Comparison of ENCODE assay signal across 18 cellular contexts in the genomic region with DNA sequence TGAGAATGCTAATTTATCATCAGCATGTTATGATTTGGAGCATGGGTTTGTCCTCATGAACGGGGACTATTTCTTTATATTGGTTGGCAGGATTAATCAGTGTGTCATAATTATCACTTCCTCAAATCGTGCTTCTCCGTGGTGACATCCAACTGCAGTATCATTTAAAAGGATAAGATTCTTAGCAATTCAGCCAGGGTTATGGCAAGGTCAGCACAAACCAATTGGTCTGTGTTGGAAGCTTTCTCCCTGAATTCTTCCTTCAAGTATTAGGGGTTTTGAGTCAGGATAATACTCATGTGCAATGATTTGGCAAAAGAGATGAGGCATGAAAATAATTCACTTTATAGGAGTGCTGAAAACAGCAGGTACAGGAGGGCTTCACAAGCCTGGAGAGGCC.
"Had no signal": no experiment of that assay in that cellular context is flagged by ENCODE, and none has a peak within 500 bp of the region (broad histone marks: within the 10 kb centered on the region; RNA-seq: fewer than 3 reads in every experiment).

No MANE protein-coding gene starts in this region.

- H3K4me3 Mint-ChIP-seq: naive B cell; nephron; stimulated activated effector memory CD8-positive, alpha-beta T cell treated with anti-CD3 and anti-CD28 coated beads, Interleukin-12 subunit alpha, Interleukin-12 subunit beta, amount 100 ng/mL, for 72 hours had no signal

- H3K27me3 ChIP-seq: dorsolateral prefrontal cortex, hepatocyte, right lobe of liver, tibial artery, upper lobe of left lung, uterus had no signal

- H3K27me3 Mint-ChIP-seq: naive B cell had no signal

- DNase-seq: dorsolateral prefrontal cortex; effector CD8-positive, alpha-beta T cell; foreskin melanocyte; head of caudate nucleus; mesendoderm; naive B cell; psoas muscle; retina; right lobe of liver; stimulated activated CD4-positive, alpha-beta T cell treated with anti-CD3 and anti-CD28 coated beads, Interleukin-4, amount 100 ng/mL, for 1 hour; stimulated activated CD8-positive, alpha-beta memory T cell treated with anti-CD3 and anti-CD28 coated beads, Interleukin-4, amount 100 ng/mL, for 48 hours; stimulated activated naive CD8-positive, alpha-beta T cell treated with anti-CD3 and anti-CD28 coated beads, Interleukin-15, Interleukin-2, amounts not matched to agents 100 U/mL and 50 U/mL, for 24 hours; tibial artery; upper lobe of left lung; uterus had no signal

- H3K27ac ChIP-seq: dorsolateral prefrontal cortex, hepatocyte, psoas muscle, right lobe of liver, tibial artery, upper lobe of left lung, uterus had no signal

- H3K36me3 Mint-ChIP-seq: naive B cell; stimulated activated effector memory CD8-positive, alpha-beta T cell treated with anti-CD3 and anti-CD28 coated beads, Interleukin-12 subunit alpha, Interleukin-12 subunit beta, amount 100 ng/mL, for 72 hours had no signal

- ATAC-seq: psoas muscle; right lobe of liver; stimulated activated effector memory CD8-positive, alpha-beta T cell treated with anti-CD3 and anti-CD28 coated beads, Interleukin-12 subunit alpha, Interleukin-12 subunit beta, amount 100 ng/mL, for 72 hours; stimulated activated naive CD8-positive, alpha-beta T cell treated with anti-CD3 and anti-CD28 coated beads, Interleukin-15, Interleukin-2, amounts not matched to agents 100 U/mL and 50 U/mL, for 24 hours had no signal

- H3K9me3 Mint-ChIP-seq: naive B cell; nephron; stimulated activated effector memory CD8-positive, alpha-beta T cell treated with anti-CD3 and anti-CD28 coated beads, Interleukin-12 subunit alpha, Interleukin-12 subunit beta, amount 100 ng/mL, for 72 hours had no signal

- H3K4me1 ChIP-seq: right lobe of liver, uterus had no signal

- H3K4me1 Mint-ChIP-seq: nephron; stimulated activated effector memory CD8-positive, alpha-beta T cell treated with anti-CD3 and anti-CD28 coated beads, Interleukin-12 subunit alpha, Interleukin-12 subunit beta, amount 100 ng/mL, for 72 hours had no signal

- H3K36me3 ChIP-seq: right lobe of liver, tibial artery, upper lobe of left lung, uterus had no signal

- H3K4me2 ChIP-seq: hepatocyte had no signal

- H3K9me3 ChIP-seq: psoas muscle, right lobe of liver, tibial artery, upper lobe of left lung, uterus had no signal

- H3K4me3 ChIP-seq: dorsolateral prefrontal cortex, hepatocyte, psoas muscle, right lobe of liver, tibial artery, upper lobe of left lung, uterus had no signal

- H3K27ac Mint-ChIP-seq: naive B cell; nephron; stimulated activated effector memory CD8-positive, alpha-beta T cell treated with anti-CD3 and anti-CD28 coated beads, Interleukin-12 subunit alpha, Interleukin-12 subunit beta, amount 100 ng/mL, for 72 hours had no signal

- H3K79me2 ChIP-seq: hepatocyte had no signal
